6 cellular contexts compared by ENCODE assay signal in the genomic region with DNA sequence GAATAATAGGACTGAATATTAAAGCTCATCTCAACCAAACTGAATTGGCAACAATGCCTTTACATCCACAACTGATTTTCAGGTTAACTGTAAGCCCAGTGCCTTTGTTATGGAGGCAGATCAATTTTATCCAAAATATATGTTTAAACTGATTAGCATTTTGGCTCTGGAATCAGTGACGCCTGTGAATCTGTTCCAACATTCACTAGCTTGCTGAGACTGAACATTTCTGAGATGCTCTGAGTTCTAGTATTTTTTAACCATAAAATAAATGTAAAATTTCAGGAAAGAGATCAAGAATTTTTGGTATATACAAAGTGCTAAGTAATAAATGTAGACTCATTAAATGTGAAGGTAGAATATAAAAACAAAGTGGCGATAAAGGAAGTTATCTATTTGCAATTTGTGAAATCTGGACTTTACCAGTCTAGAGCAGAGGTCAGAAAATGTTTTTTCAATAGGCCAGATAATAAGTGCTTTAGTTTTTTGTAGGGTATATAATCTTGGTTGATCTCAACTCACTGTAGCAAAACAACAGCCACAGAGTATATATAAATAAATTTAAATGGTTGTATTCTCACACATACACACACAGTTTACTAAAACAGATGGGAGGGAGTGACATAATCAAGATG.
"Had no signal": no experiment of that assay in that cellular context is flagged by ENCODE, and none has a peak within 500 bp of the region (broad histone marks: within the 10 kb centered on the region; RNA-seq: fewer than 3 reads in every experiment).

No MANE protein-coding gene starts in this region.

- DNase-seq: GM23248, GOT3, H9, HCEC 1CT, KG1 had no signal

- H2AFZ ChIP-seq: GM23248 had no signal

- H3K4me3 ChIP-seq: GM23248 had no signal

- H3K9ac ChIP-seq: GM23248 had no signal

- H3K27ac ChIP-seq: GM23248, HL-60 had no signal
